In the genomic region with DNA sequence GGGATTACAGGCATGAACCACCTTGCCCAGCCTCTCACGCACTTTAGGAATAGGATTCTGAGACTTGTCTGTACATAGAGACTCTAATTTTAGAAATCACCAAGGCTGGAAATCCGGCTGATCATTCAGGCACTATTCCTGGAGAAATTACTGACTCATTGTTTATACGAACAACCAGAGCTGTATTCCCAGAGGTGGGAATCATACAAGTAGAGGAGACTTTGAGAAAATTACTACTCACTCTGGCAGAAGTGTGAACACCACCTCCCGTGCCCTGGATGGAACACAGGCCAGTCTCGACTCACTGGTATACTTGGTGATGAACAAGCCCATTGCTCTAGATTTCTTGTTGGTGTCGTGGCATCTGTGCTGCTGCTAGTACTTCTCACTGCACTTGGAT, we compare ENCODE assay signal across 21 cellular contexts. TPM values are rescaled to one million over a fixed set of nuclear protein-coding genes. Genes with fewer than 3 reads are reported as not detected.
DNase-seq lines count a peak whose midpoint lies in the region; ATAC-seq, FAIRE-seq and TF ChIP-seq lines count a peak whose summit lies in the region.
"Had no signal": no experiment of that assay in that cellular context is flagged by ENCODE, and none has a peak within 500 bp of the region (broad histone marks: within the 10 kb centered on the region; RNA-seq: fewer than 3 reads in every experiment).

No MANE protein-coding gene starts in this region.

- H3F3A ChIP-seq in smooth muscle cell (ENCODE audit: low read depth) = peaks cover 50% of the 10 kb centered on the region

- no peaks in the 10 kb centered on the region for H3K36me3 Mint-ChIP-seq in astrocyte (ENCODE audit: low read depth, unreplicated experiment)
- H3K36me3 Mint-ChIP-seq: CD14-positive monocyte had no signal

- H3K4me3 ChIP-seq in astrocyte (ENCODE audit: insufficient read depth, low read depth, low read length) = no peak overlapping the region
- no peak overlapping the region for H3K4me3 ChIP-seq in smooth muscle cell
- no peak overlapping the region for H3K4me3 ChIP-seq in BE2C (ENCODE audit: low read depth, low read length)
- H3K4me3 ChIP-seq: ovary, upper lobe of left lung had no signal

- H4K20me1 ChIP-seq in astrocyte (ENCODE audit: insufficient read depth, low read length) = no peaks in the 10 kb centered on the region
- no peaks in the 10 kb centered on the region for H4K20me1 ChIP-seq in smooth muscle cell (ENCODE audit: low read depth)

- H3K4me1 ChIP-seq in astrocyte (ENCODE audit: insufficient read depth, low read length) = peaks cover 4% of the 10 kb centered on the region
- H3K4me1 ChIP-seq in smooth muscle cell (ENCODE audit: low read depth) = peaks cover 26% of the 10 kb centered on the region
- H3K4me1 ChIP-seq in BE2C = no peaks in the 10 kb centered on the region
- H3K4me1 ChIP-seq: upper lobe of left lung had no signal

- no peak overlapping the region for H3K27ac ChIP-seq in astrocyte (ENCODE audit: low read depth, low read length)
- peak overlapping the region; percentile 86 for H3K27ac ChIP-seq in smooth muscle cell (ENCODE audit: low read depth)
- H3K27ac ChIP-seq: KMS-11, ovary, upper lobe of left lung had no signal

- no peaks in the 10 kb centered on the region for H3K79me2 ChIP-seq in astrocyte (ENCODE audit: insufficient read depth, low read length)
- H3K79me2 ChIP-seq in smooth muscle cell (ENCODE audit: low read depth) = no peaks in the 10 kb centered on the region

- peak; percentile 67 for FAIRE-seq in astrocyte (lab: Jason Lieb, UNC)
- FAIRE-seq: H54, RCC 7860 had no signal

- H3K4me2 ChIP-seq in astrocyte (ENCODE audit: low read length) (peak overlapping the region; percentile 7), smooth muscle cell (peak overlapping the region; percentile 63)
- H3K4me2 ChIP-seq: KMS-11 had no signal

- H3K36me3 ChIP-seq in astrocyte (ENCODE audit: insufficient read depth, low read length) (no peaks in the 10 kb centered on the region), smooth muscle cell (ENCODE audit: low read depth) (no peaks in the 10 kb centered on the region), BE2C (no peaks in the 10 kb centered on the region)
- H3K36me3 ChIP-seq: ovary, upper lobe of left lung had no signal

- TF ChIP-seq CTCF in astrocyte (IDR thresholded peaks at IDR 0.05; ENCODE audit: insufficient read depth, low read depth, low read length) (no peak), smooth muscle cell (IDR thresholded peaks at IDR 0.05; ENCODE audit: borderline replicate concordance, insufficient read depth, poor library complexity, severe bottlenecking) (no peak), BE2C (IDR thresholded peaks at IDR 0.05; ENCODE audit: low read depth, low read length) (no peak)

- H3K27me3 ChIP-seq in astrocyte (ENCODE audit: insufficient read depth, low read length) (no peaks in the 10 kb centered on the region), smooth muscle cell (ENCODE audit: low read depth) (no peaks in the 10 kb centered on the region), BE2C (no peaks in the 10 kb centered on the region)
- H3K27me3 ChIP-seq: ovary, upper lobe of left lung had no signal

- DNase-seq in GM04503 (ENCODE audit: low read depth) = peak; percentile 28
- peak; percentile 73 for DNase-seq in astrocyte (ENCODE audit: low read depth)
- DNase-seq in hepatic stellate cell (ENCODE audit: low spot score) = peak; percentile 59
- DNase-seq in smooth muscle cell (lab: John Stamatoyannopoulos, UW; ENCODE audit: unreplicated experiment) = no peak
- no peak for DNase-seq in OCI-M2 (lab: John Stamatoyannopoulos, UW; ENCODE audit: unreplicated experiment)
- no peak for DNase-seq in BE2C
- DNase-seq: activated CD4-positive, alpha-beta T cell treated with anti-CD3 and anti-CD28 coated beads for 4 hours; activated naive CD8-positive, alpha-beta T cell treated with anti-CD3 and anti-CD28 coated beads, Interleukin-2, amount 50 U/mL, for 24 hours; activated T-cell treated with anti-CD3 and anti-CD28 coated beads, Interleukin-2, amount 50 U/mL, for 1 hour; foreskin fibroblast; NCI-H1694; NCI-H526; ovary; upper lobe of left lung had no signal

- no peak overlapping the region for H3K27ac Mint-ChIP-seq in astrocyte (ENCODE audit: unreplicated experiment)
- H3K27ac Mint-ChIP-seq: activated naive CD8-positive, alpha-beta T cell treated with anti-CD3 and anti-CD28 coated beads, Interleukin-2, amount 50 U/mL, for 24 hours; CD14-positive monocyte; T-helper 1 cell treated with Interleukin-12 subunit alpha and Interleukin-12 subunit beta and Interleukin-4 antibody, amounts not matched to agents 30 μg/mL and 1 μg/mL, for 36 hours had no signal

- H2AFZ ChIP-seq in astrocyte (ENCODE audit: low read depth, low read length) = no peak overlapping the region
- H2AFZ ChIP-seq in smooth muscle cell (ENCODE audit: low read depth) = no peak overlapping the region

- H3K9me3 ChIP-seq in astrocyte (ENCODE audit: insufficient read depth, low read depth, low read length) (no peaks in the 10 kb centered on the region), smooth muscle cell (replicated peaks; ENCODE audit: low read depth) (no peaks in the 10 kb centered on the region), BE2C (no peaks in the 10 kb centered on the region)
- H3K9me3 ChIP-seq: ovary, upper lobe of left lung had no signal

- H3K9ac ChIP-seq in astrocyte (ENCODE audit: low read length) (no peak overlapping the region), smooth muscle cell (ENCODE audit: low read depth) (no peak overlapping the region)
- H3K9ac ChIP-seq: KMS-11 had no signal

- no peak for ATAC-seq in GM19397 (IDR thresholded peaks at IDR 0.05; ENCODE audit: unreplicated experiment)
- ATAC-seq: activated naive CD8-positive, alpha-beta T cell treated with anti-CD3 and anti-CD28 coated beads, Interleukin-2, amount 50 U/mL, for 24 hours had no signal

- no peak overlapping the region for H3K4me3 Mint-ChIP-seq in astrocyte (ENCODE audit: unreplicated experiment)
- H3K4me3 Mint-ChIP-seq: activated naive CD8-positive, alpha-beta T cell treated with anti-CD3 and anti-CD28 coated beads, Interleukin-2, amount 50 U/mL, for 24 hours; CD14-positive monocyte; memory B cell; T-helper 1 cell treated with Interleukin-12 subunit alpha and Interleukin-12 subunit beta and Interleukin-4 antibody, amounts not matched to agents 30 μg/mL and 1 μg/mL, for 36 hours had no signal

- 28% methylated on average over 6 of the region's 6 CpGs for WGBS in smooth muscle cell (ENCODE audit: low lambda C conversion rate)

- peaks cover 24% of the 10 kb centered on the region for H3K4me1 Mint-ChIP-seq in astrocyte (ENCODE audit: low read depth, unreplicated experiment)
- H3K4me1 Mint-ChIP-seq: CD14-positive monocyte had no signal

- no peaks in the 10 kb centered on the region for H3K27me3 Mint-ChIP-seq in astrocyte (ENCODE audit: low read depth, unreplicated experiment)
- H3K27me3 Mint-ChIP-seq: activated naive CD8-positive, alpha-beta T cell treated with anti-CD3 and anti-CD28 coated beads, Interleukin-2, amount 50 U/mL, for 24 hours; memory B cell had no signal

- H3K9me3 Mint-ChIP-seq in astrocyte (ENCODE audit: unreplicated experiment) = peaks cover 10% of the 10 kb centered on the region
- H3K9me3 Mint-ChIP-seq: activated naive CD8-positive, alpha-beta T cell treated with anti-CD3 and anti-CD28 coated beads, Interleukin-2, amount 50 U/mL, for 24 hours; T-helper 1 cell treated with Interleukin-12 subunit alpha and Interleukin-12 subunit beta and Interleukin-4 antibody, amounts not matched to agents 30 μg/mL and 1 μg/mL, for 36 hours had no signal

RNA-seq across cellular contexts. Expression of gene ADNP2, which starts 5.8 kb away (rescaled TPM):
- total RNA-seq in astrocyte (17.9 and 20.5 TPM in 2 replicates), smooth muscle cell (24.2 and 28.3 TPM in 2 replicates)
- 9.1 and 11.0 TPM in 2 replicates for polyA plus RNA-seq in smooth muscle cell
- 14.0 TPM for polyA plus RNA-seq in BE2C (2012; ENCODE audit: insufficient read depth, insufficient read length, low read depth)

Comparison
In these comparisons a context has a peak if more than half of its experiments do, and no peak if none do; other contexts are left out.
1. DNase-seq: peak in GM04503 (single experiment), astrocyte (single experiment) and hepatic stellate cell (single experiment); none in smooth muscle cell (single experiment), OCI-M2 (single experiment) and BE2C (single experiment).